9 cellular contexts compared by ENCODE assay signal in the genomic region with DNA sequence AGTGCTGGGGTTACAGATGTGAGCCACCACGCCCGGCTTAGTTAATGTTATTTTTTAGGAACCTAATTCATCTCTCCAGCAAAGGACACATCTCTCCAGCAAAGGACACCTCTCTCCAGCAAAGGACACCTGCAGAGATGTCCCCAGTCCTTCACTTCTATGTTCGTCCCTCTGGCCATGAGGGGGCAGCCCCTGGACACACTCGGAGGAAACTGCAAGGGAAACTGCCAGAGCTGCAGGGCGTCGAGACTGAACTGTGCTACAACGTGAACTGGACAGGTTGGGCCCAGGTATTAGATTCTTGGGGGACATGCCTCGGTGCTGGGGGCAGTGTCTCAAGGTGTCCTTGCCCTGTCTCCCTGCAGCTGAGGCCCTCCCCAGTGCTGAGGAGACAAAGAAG. TPM values are rescaled to one million over a fixed set of nuclear protein-coding genes. Genes with fewer than 3 reads are reported as not detected.
DNase-seq lines count a peak whose midpoint lies in the region; ATAC-seq and TF ChIP-seq lines count a peak whose summit lies in the region.
"Had no signal": no experiment of that assay in that cellular context is flagged by ENCODE, and none has a peak within 500 bp of the region (broad histone marks: within the 10 kb centered on the region; RNA-seq: fewer than 3 reads in every experiment).

No MANE protein-coding gene starts in this region.

- no peaks in the 10 kb centered on the region for H3K9me3 ChIP-seq in left ventricle myocardium inferior (replicated peaks)
- no peaks in the 10 kb centered on the region for H3K9me3 ChIP-seq in right cardiac atrium (ENCODE audit: control insufficient read depth, low read length)

- H3K4me1 ChIP-seq in left ventricle myocardium inferior (peaks cover 12% of the 10 kb centered on the region), right cardiac atrium (ENCODE audit: control insufficient read depth, insufficient read depth, low read length) (no peaks in the 10 kb centered on the region)

- H3K4me3 ChIP-seq in left ventricle myocardium inferior (no peak overlapping the region), right cardiac atrium (ENCODE audit: low read length) (no peak overlapping the region), fibroblast of the aortic adventitia (ENCODE audit: low read depth, low read length) (no peak overlapping the region)

- DNase-seq in left ventricle myocardium inferior (no peak), right cardiac atrium (no peak), fibroblast of the aortic adventitia (ENCODE audit: low read depth) (peak; percentile 2), omental fat pad (ENCODE audit: low spot score) (no peak), NCI-H446 treated with DMSO at 0.1 percent for 48 hours (lab: John Stamatoyannopoulos, UW) (no peak)
- no peak for DNase-seq in activated T-cell treated with anti-CD3 and anti-CD28 coated beads, Interleukin-2, amount 50 U/mL, for 24 hours
- DNase-seq: activated T-cell treated with anti-CD3 and anti-CD28 coated beads, Interleukin-2, amount 50 U/mL, for 48 hours; C1 segment of cervical spinal cord had no signal

- intact Hi-C loops in left ventricle myocardium inferior (cut with micrococcal nuclease) (loop anchor here (5.0 kb wide), 1 partner anchor 44 kb away; a partner anchor contains a TSS), right cardiac atrium (cut with DNase I) (no loop called here)

- no peaks in the 10 kb centered on the region for H3K27me3 Mint-ChIP-seq in activated T-cell treated with anti-CD3 and anti-CD28 coated beads, Interleukin-2, amount 50 U/mL, for 24 hours
- H3K27me3 Mint-ChIP-seq: natural killer cell treated with Interleukin-12 subunit alpha and Interleukin-12 subunit beta and Interleukin-15 and Interleukin-18, amount 100 ng/mL, for 72 hours had no signal

- H3K9me3 Mint-ChIP-seq in activated T-cell treated with anti-CD3 and anti-CD28 coated beads, Interleukin-2, amount 50 U/mL, for 24 hours: no peaks in the 10 kb centered on the region
- H3K9me3 Mint-ChIP-seq: natural killer cell treated with Interleukin-12 subunit alpha and Interleukin-12 subunit beta and Interleukin-15 and Interleukin-18, amount 100 ng/mL, for 72 hours had no signal

- peaks cover 81% of the 10 kb centered on the region for H3K36me3 Mint-ChIP-seq in activated T-cell treated with anti-CD3 and anti-CD28 coated beads, Interleukin-2, amount 50 U/mL, for 24 hours (ENCODE audit: low read depth)

- TF ChIP-seq CTCF in left ventricle myocardium inferior (IDR thresholded peaks at IDR 0.05; ENCODE audit: borderline replicate concordance) (peak; percentile 38), fibroblast of the aortic adventitia (IDR thresholded peaks at IDR 0.05; ENCODE audit: insufficient read depth, low read length) (peak; percentile 17), omental fat pad (IDR thresholded peaks at IDR 0.05) (no peak)

- peaks cover 46% of the 10 kb centered on the region for H3K36me3 ChIP-seq in left ventricle myocardium inferior

- H3K27me3 ChIP-seq in left ventricle myocardium inferior (ENCODE audit: low read depth): no peaks in the 10 kb centered on the region
- no peaks in the 10 kb centered on the region for H3K27me3 ChIP-seq in right cardiac atrium (ENCODE audit: control insufficient read depth, insufficient read depth)

- ATAC-seq in right cardiac atrium: no peak
- no peak for ATAC-seq in omental fat pad (ENCODE audit: low FRiP score)
- ATAC-seq: natural killer cell treated with Interleukin-12 subunit alpha and Interleukin-12 subunit beta and Interleukin-15 and Interleukin-18, amount 100 ng/mL, for 72 hours had no signal

- H3K4me3 Mint-ChIP-seq in activated T-cell treated with anti-CD3 and anti-CD28 coated beads, Interleukin-2, amount 50 U/mL, for 24 hours: no peak overlapping the region
- H3K4me3 Mint-ChIP-seq: natural killer cell treated with Interleukin-12 subunit alpha and Interleukin-12 subunit beta and Interleukin-15 and Interleukin-18, amount 100 ng/mL, for 72 hours had no signal

- WGBS in right cardiac atrium: 52% methylated on average over 8 of the region's 8 CpGs

- peaks cover 11% of the 10 kb centered on the region for H3K4me1 Mint-ChIP-seq in activated T-cell treated with anti-CD3 and anti-CD28 coated beads, Interleukin-2, amount 50 U/mL, for 24 hours (ENCODE audit: low read depth)

- no peak overlapping the region for H3K27ac Mint-ChIP-seq in activated T-cell treated with anti-CD3 and anti-CD28 coated beads, Interleukin-2, amount 50 U/mL, for 24 hours
- H3K27ac Mint-ChIP-seq: natural killer cell treated with Interleukin-12 subunit alpha and Interleukin-12 subunit beta and Interleukin-15 and Interleukin-18, amount 100 ng/mL, for 72 hours had no signal

- H3K27ac ChIP-seq in left ventricle myocardium inferior (replicated peaks) (no peak overlapping the region), right cardiac atrium (ENCODE audit: low read length) (no peak overlapping the region)

RNA-seq across cellular contexts. Expression of a gene that starts 4.7 kb away (rescaled TPM):
- total RNA-seq in left ventricle myocardium inferior (9.8 TPM), right cardiac atrium (10 to 100 TPM; 12.4 to 19.7 (median 15.7) TPM), fibroblast of the aortic adventitia (ENCODE audit: low replicate concordance) (22.1 and 37.0 TPM in 2 replicates), omental fat pad (10 to 100 TPM; 12.9 to 27.7 (median 19.8) TPM)
- polyA plus RNA-seq in right cardiac atrium: 7.5 TPM

RNA-seq across cellular contexts. Expression of a gene that starts 5.9 kb away (rescaled TPM):
- total RNA-seq in left ventricle myocardium inferior (14.6 TPM), right cardiac atrium (10 to 100 TPM; 12.8 to 21.1 (median 17.2) TPM), fibroblast of the aortic adventitia (ENCODE audit: low replicate concordance) (4.2 and 12.8 TPM in 2 replicates), omental fat pad (10 to 100 TPM; 13.0 to 31.7 (median 18.9) TPM)
- polyA plus RNA-seq in right cardiac atrium: 12.4 TPM

RNA-seq across cellular contexts. Expression of a gene that starts 34.7 kb away (rescaled TPM):
- total RNA-seq in left ventricle myocardium inferior: 25.6 TPM
- total RNA-seq in right cardiac atrium: 10 to 100 TPM; 27.2 to 33.0 (median 30.0) TPM
- 45.5 TPM for polyA plus RNA-seq in right cardiac atrium
- total RNA-seq in fibroblast of the aortic adventitia (ENCODE audit: low replicate concordance): 11.0 and 11.4 TPM in 2 replicates
- total RNA-seq in omental fat pad: 10 to 100 TPM; 16.7 to 31.4 (median 23.0) TPM

RNA-seq across cellular contexts. Expression of a gene that starts 41.4 kb away (rescaled TPM):
- total RNA-seq in left ventricle myocardium inferior (1.3 TPM), right cardiac atrium (1 to 10 TPM; 2.0 to 4.7 (median 3.0) TPM), fibroblast of the aortic adventitia (ENCODE audit: low replicate concordance) (1.5 and 1.8 TPM in 2 replicates), omental fat pad (1 to 10 TPM; 1.0 to 4.0 (median 3.1) TPM)
- polyA plus RNA-seq in right cardiac atrium: 5.2 TPM

RNA-seq across cellular contexts. Expression of a gene that starts 43.4 kb away (rescaled TPM):
- total RNA-seq in left ventricle myocardium inferior (1.2 TPM), right cardiac atrium (1 to 10 TPM in 2 of 4 donors, not detected in 2; 1.1 to 1.3 TPM), fibroblast of the aortic adventitia (ENCODE audit: low replicate concordance) (5.7 and 31.8 TPM in 2 replicates), omental fat pad (1 to 10 TPM in 2 of 4 donors, under 1 TPM in 1, not detected in 1; 0.79 to 3.0 (median 2.0) TPM)
- 0.45 TPM for polyA plus RNA-seq in right cardiac atrium

Comparison
In these comparisons a context has a peak if more than half of its experiments do, and no peak if none do; other contexts are left out.
1. CTCF ChIP-seq: peak in left ventricle myocardium inferior (single experiment) and fibroblast of the aortic adventitia (single experiment); none in omental fat pad (0 of 3).